In genomic region chr11:61732705-61733104, GRCh38 we compare ENCODE assay signal across 10 cellular contexts. TPM values are rescaled to one million over a fixed set of nuclear protein-coding genes. Genes with fewer than 3 reads are reported as not detected.
DNase-seq lines count a peak whose midpoint lies in the region; ATAC-seq, FAIRE-seq and TF ChIP-seq lines count a peak whose summit lies in the region.
"Had no signal": no experiment of that assay in that cellular context is flagged by ENCODE, and none has a peak within 500 bp of the region (broad histone marks: within the 10 kb centered on the region; RNA-seq: fewer than 3 reads in every experiment).

No MANE protein-coding gene starts in this region.

- peaks cover 0 to 12% of the 10 kb centered on the region in 2 donors for H3K36me3 ChIP-seq in body of pancreas (replicated peaks in 1 of 2; ENCODE audit: insufficient read depth in 1 of 2, low read depth in 2 of 2)
- H3K36me3 ChIP-seq in gastroesophageal sphincter = peaks cover 0 to 58% of the 10 kb centered on the region in 2 donors
- H3K36me3 ChIP-seq: BLaER1 had no signal

- H3K4me3 Mint-ChIP-seq in natural killer cell = no peak overlapping the region
- H3K4me3 Mint-ChIP-seq: activated CD4-positive, alpha-beta memory T cell treated with anti-CD3 and anti-CD28 coated beads for 36 hours had no signal

- peak overlapping the region in 1 of 4 donors; percentile 2 for H3K27ac ChIP-seq in body of pancreas
- peak overlapping the region in 3 of 4 donors; percentile 59 to 72 (median 69) for H3K27ac ChIP-seq in gastroesophageal sphincter
- H3K27ac ChIP-seq: BLaER1 had no signal

- peaks cover 7 to 11% of the 10 kb centered on the region in 2 donors for H3K4me1 Mint-ChIP-seq in natural killer cell

- H3K9me3 Mint-ChIP-seq in natural killer cell = no peaks in the 10 kb centered on the region
- H3K9me3 Mint-ChIP-seq: activated CD4-positive, alpha-beta memory T cell treated with anti-CD3 and anti-CD28 coated beads for 36 hours had no signal

- H3K27me3 ChIP-seq in body of pancreas = no peaks in the 10 kb centered on the region
- H3K27me3 ChIP-seq in gastroesophageal sphincter = no peaks in the 10 kb centered on the region
- H3K27me3 ChIP-seq: BLaER1 had no signal

- WGBS in body of pancreas, 2 donors = 74 to 83% methylated on average over 1 to 6 of the region's 6 CpGs
- WGBS in gastroesophageal sphincter (ENCODE audit: low coverage in 1 of 2), 2 donors = no CpG with 5 or more reads among the region's 6 CpGs

- ATAC-seq in body of pancreas (peak; percentile 17), gastroesophageal sphincter (peak; percentile 42), sciatic nerve (peak; percentile 43), natural killer cell (no peak)

- DNase-seq in ELR (ENCODE audit: low read depth) (peak; percentile 83), body of pancreas (no peak), sciatic nerve (ENCODE audit: low spot score) (no peak), NK-92 (lab: John Stamatoyannopoulos, UW; ENCODE audit: unreplicated experiment) (no peak), natural killer cell (no peak), MV-4-11 (lab: John Stamatoyannopoulos, UW) (no peak), RCC 7860 (ENCODE audit: low spot score) (no peak)

- TF ChIP-seq POLR2A in body of pancreas (IDR thresholded peaks at IDR 0.05) = no peak
- TF ChIP-seq POLR2A in gastroesophageal sphincter (IDR thresholded peaks at IDR 0.05) = no peak

- H3K9me3 ChIP-seq in body of pancreas (no peaks in the 10 kb centered on the region), gastroesophageal sphincter (no peaks in the 10 kb centered on the region)
- H3K9me3 ChIP-seq: BLaER1 had no signal

- H3K4me1 ChIP-seq in body of pancreas (peaks cover 22% of the 10 kb centered on the region), gastroesophageal sphincter (peaks cover 0 to 37% (median 14%) of the 10 kb centered on the region in 3 donors)

- no peak for FAIRE-seq in RCC 7860 (lab: Jason Lieb, UNC)

- no peak for TF ChIP-seq CTCF in body of pancreas (IDR thresholded peaks at IDR 0.05)
- no peak for TF ChIP-seq CTCF in gastroesophageal sphincter (IDR thresholded peaks at IDR 0.05)
- no peak for TF ChIP-seq CTCF in natural killer cell (IDR thresholded peaks at IDR 0.05)

- no peak for TF ChIP-seq EP300 in gastroesophageal sphincter (IDR thresholded peaks at IDR 0.05)

- H3K27ac Mint-ChIP-seq in natural killer cell = no peak overlapping the region
- H3K27ac Mint-ChIP-seq: activated CD4-positive, alpha-beta memory T cell treated with anti-CD3 and anti-CD28 coated beads for 36 hours had no signal

- H3K27me3 Mint-ChIP-seq in natural killer cell (ENCODE audit: low read depth in 2 of 2) = peaks cover 5 to 8% of the 10 kb centered on the region in 2 donors
- H3K27me3 Mint-ChIP-seq: activated CD4-positive, alpha-beta memory T cell treated with anti-CD3 and anti-CD28 coated beads for 36 hours had no signal

- no peaks in the 10 kb centered on the region for H3K36me3 Mint-ChIP-seq in natural killer cell
- H3K36me3 Mint-ChIP-seq: activated CD4-positive, alpha-beta memory T cell treated with anti-CD3 and anti-CD28 coated beads for 36 hours had no signal

- intact Hi-C loops in body of pancreas (cut with DNase I) = loop anchor here (5.0 kb wide), 1 partner anchor 55 kb away; no protein-coding TSS in a partner anchor
- intact Hi-C loops in sciatic nerve (cut with DNase I) = loop anchor here (5.0 kb wide), 1 partner anchor 50 kb away; the partner anchor contains the start of gene DAGLA
- intact Hi-C loops in natural killer cell (cut with micrococcal nuclease) = loop anchor here (1.0 to 5.0 kb wide), 3 partner anchors 36 to 255 kb away; partner anchors contain the start of gene DAGLA

- H3K4me3 ChIP-seq in body of pancreas = no peak overlapping the region
- H3K4me3 ChIP-seq in gastroesophageal sphincter = no peak overlapping the region
- H3K4me3 ChIP-seq: BLaER1 had no signal

RNA-seq across cellular contexts. Expression of gene MYRF, which starts 19.7 kb away (rescaled TPM):
- total RNA-seq in body of pancreas = 10 to 100 TPM; 33.2 to 47.5 TPM
- under 1 TPM; 0.10 to 0.78 (median 0.19) TPM for total RNA-seq in gastroesophageal sphincter
- total RNA-seq in sciatic nerve = 10.4 TPM
- 10 to 100 TPM in 1 of 3 donors, 1 to 10 TPM in 2; 4.9 to 15.3 (median 7.3) TPM for total RNA-seq in natural killer cell

RNA-seq across cellular contexts. Expression of gene DAGLA, which starts 52.5 kb away (rescaled TPM):
- total RNA-seq in body of pancreas (1 to 10 TPM; 7.0 to 9.9 TPM), gastroesophageal sphincter (1 to 10 TPM; 1.5 to 5.6 (median 3.4) TPM), sciatic nerve (4.8 TPM), natural killer cell (under 1 TPM; 0.18 to 0.48 (median 0.38) TPM)

RNA-seq across cellular contexts. Expression of gene TMEM258, which starts 59.7 kb away (rescaled TPM):
- total RNA-seq in body of pancreas (10 to 100 TPM in 1 of 2 donors, 1 to 10 TPM in 1; 8.6 to 29.1 TPM), gastroesophageal sphincter (10 to 100 TPM; 31.4 to 36.7 (median 33.3) TPM), sciatic nerve (96.6 TPM), natural killer cell (10 to 100 TPM; 64.4 to 69.3 (median 66.1) TPM)

Comparison
In these comparisons a context has a peak if more than half of its experiments do, and no peak if none do; other contexts are left out.
1. ATAC-seq: peak in body of pancreas (single experiment), gastroesophageal sphincter (single experiment) and sciatic nerve (single experiment); none in natural killer cell (0 of 3).